Comparison of ENCODE assay signal across 40 cellular contexts in genomic region chr4:89279385-89279784, GRCh38. TPM values are rescaled to one million over a fixed set of nuclear protein-coding genes. Genes with fewer than 3 reads are reported as not detected.
"Had no signal": no experiment of that assay in that cellular context is flagged by ENCODE, and none has a peak within 500 bp of the region (broad histone marks: within the 10 kb centered on the region; RNA-seq: fewer than 3 reads in every experiment).

No MANE protein-coding gene starts in this region.

- H3K27me3 Mint-ChIP-seq: activated CD4-positive, alpha-beta memory T cell treated with anti-CD3 and anti-CD28 coated beads, Interleukin-2, amount 10 ng/mL, durations not matched to agents 7 days and 5 days; activated CD4-positive, alpha-beta T cell treated with anti-CD3 and anti-CD28 coated beads, Interleukin-2, amount 10 ng/mL, durations not matched to agents 7 days and 5 days; activated naive CD8-positive, alpha-beta T cell; activated T-cell treated with anti-CD3 and anti-CD28 coated beads, Interleukin-2, amount 50 U/mL, for 24 hours; activated T-helper 17 cell treated with anti-CD3 and anti-CD28 coated beads, Interleukin-2, amount 50 U/mL, for 72 hours; effector memory CD8-positive, alpha-beta T cell; T-helper 17 cell had no signal

- H3K36me3 Mint-ChIP-seq: WTC11 had no signal

- H3K27ac Mint-ChIP-seq: activated CD4-positive, alpha-beta memory T cell treated with anti-CD3 and anti-CD28 coated beads, Interleukin-2, amount 10 ng/mL, durations not matched to agents 7 days and 5 days; activated CD4-positive, alpha-beta T cell treated with anti-CD3 and anti-CD28 coated beads, Interleukin-2, amount 10 ng/mL, durations not matched to agents 7 days and 5 days; activated naive CD8-positive, alpha-beta T cell; activated T-cell treated with anti-CD3 and anti-CD28 coated beads, Interleukin-2, amount 50 U/mL, for 72 hours; activated T-helper 17 cell treated with anti-CD3 and anti-CD28 coated beads, Interleukin-2, amount 50 U/mL, for 72 hours; effector memory CD8-positive, alpha-beta T cell; T-helper 17 cell; T-helper 2 cell treated with Interferon-gamma antibody and Interleukin-4, amounts not matched to agents 5 μg/mL and 100 μg/mL, for 36 hours; WTC11 had no signal

- ATAC-seq: activated T-cell treated with anti-CD3 and anti-CD28 coated beads, Interleukin-2, amount 50 U/mL, for 72 hours; activated T-helper 17 cell treated with anti-CD3 and anti-CD28 coated beads, Interleukin-2, amount 50 U/mL, for 72 hours; effector memory CD8-positive, alpha-beta T cell; foreskin keratinocyte; gastrocnemius medialis; heart right ventricle; T-helper 17 cell; WTC11 had no signal

- H3K4me1 ChIP-seq: foreskin keratinocyte, gastrocnemius medialis had no signal

- H3K4me2 ChIP-seq: hepatocyte had no signal

- H3K9me3 Mint-ChIP-seq: activated CD4-positive, alpha-beta memory T cell treated with anti-CD3 and anti-CD28 coated beads, Interleukin-2, amount 10 ng/mL, durations not matched to agents 7 days and 5 days; activated T-cell treated with anti-CD3 and anti-CD28 coated beads, Interleukin-2, amount 50 U/mL, for 72 hours; activated T-helper 17 cell treated with anti-CD3 and anti-CD28 coated beads, Interleukin-2, amount 50 U/mL, for 72 hours; T-helper 2 cell treated with Interferon-gamma antibody and Interleukin-4, amounts not matched to agents 5 μg/mL and 100 μg/mL, for 36 hours had no signal

- FAIRE-seq: astrocyte, bronchial epithelial cell, colon, TTC549 had no signal

- H3K27me3 ChIP-seq: brain microvascular endothelial cell, esophagus muscularis mucosa, foreskin keratinocyte, gastrocnemius medialis, heart right ventricle, hepatocyte had no signal

- H3K4me3 ChIP-seq: esophagus muscularis mucosa, gastrocnemius medialis, heart right ventricle, hepatocyte had no signal

- H3K36me3 ChIP-seq: brain microvascular endothelial cell, esophagus muscularis mucosa, gastrocnemius medialis, heart right ventricle had no signal

- DNase-seq: activated CD4-positive, alpha-beta memory T cell treated with anti-CD3 and anti-CD28 coated beads, Interleukin-2, amount 10 ng/mL, durations not matched to agents 7 days and 5 days; activated CD4-positive, alpha-beta T cell treated with anti-CD3 and anti-CD28 coated beads for 1 hour; activated CD4-positive, alpha-beta T cell treated with anti-CD3 and anti-CD28 coated beads for 4 hours; activated CD4-positive, alpha-beta T cell treated with anti-CD3 and anti-CD28 coated beads, Interleukin-2, amount 10 ng/mL, durations not matched to agents 7 days and 5 days; activated CD4-positive, alpha-beta T cell treated with anti-CD3 and anti-CD28 coated beads, Interleukin-2, amount 50 U/mL, for 4 hours; activated CD8-positive, alpha-beta memory T cell treated with anti-CD3 and anti-CD28 coated beads, Interleukin-2, amount 50 U/mL, for 48 hours; activated effector memory CD4-positive, alpha-beta T cell treated with Interleukin-2 at 50 U/mL for 16 hours; activated gamma-delta T cell treated with Interleukin-2 at 50 U/mL for 16 hours; activated naive CD4-positive, alpha-beta T cell treated with anti-CD3 and anti-CD28 coated beads, Interleukin-2, amount 50 U/mL, for 16 hours; activated naive CD4-positive, alpha-beta T cell treated with Interleukin-2 at 50 U/mL for 16 hours; activated T-cell treated with anti-CD3 and anti-CD28 coated beads for 4 hours; activated T-cell treated with anti-CD3 and anti-CD28 coated beads, Interleukin-2, amount 50 U/mL, for 24 hours; activated T-cell treated with anti-CD3 and anti-CD28 coated beads, Interleukin-2, amount 50 U/mL, for 72 hours; amniotic stem cell; anterior cingulate cortex; brain microvascular endothelial cell; caudate nucleus; cortex of kidney; dermis blood vessel endothelial cell; effector CD4-positive, alpha-beta T cell; effector memory CD8-positive, alpha-beta T cell; erythroblast; foreskin keratinocyte; gastrocnemius medialis; glutamatergic neuron; heart right ventricle; T-helper 1 cell; T-helper 17 cell; T1000 had no signal

- H3K27ac ChIP-seq: brain microvascular endothelial cell, esophagus muscularis mucosa, foreskin keratinocyte, gastrocnemius medialis, heart right ventricle, hepatocyte, VCaP had no signal

- H3K9me3 ChIP-seq: esophagus muscularis mucosa, gastrocnemius medialis had no signal

- H3K4me3 Mint-ChIP-seq: activated CD4-positive, alpha-beta memory T cell treated with anti-CD3 and anti-CD28 coated beads, Interleukin-2, amount 10 ng/mL, durations not matched to agents 7 days and 5 days; activated CD4-positive, alpha-beta T cell treated with anti-CD3 and anti-CD28 coated beads, Interleukin-2, amount 10 ng/mL, durations not matched to agents 7 days and 5 days; activated naive CD8-positive, alpha-beta T cell; activated T-cell treated with anti-CD3 and anti-CD28 coated beads, Interleukin-2, amount 50 U/mL, for 24 hours; activated T-cell treated with anti-CD3 and anti-CD28 coated beads, Interleukin-2, amount 50 U/mL, for 72 hours; activated T-helper 17 cell treated with anti-CD3 and anti-CD28 coated beads, Interleukin-2, amount 50 U/mL, for 72 hours; effector memory CD8-positive, alpha-beta T cell; T-helper 17 cell; T-helper 2 cell treated with Interferon-gamma antibody and Interleukin-4, amounts not matched to agents 5 μg/mL and 100 μg/mL, for 36 hours; WTC11 had no signal

RNA-seq across cellular contexts. Expression of gene GPRIN3, which starts 28.2 kb away (rescaled TPM):
- total RNA-seq: bronchial epithelial cell, foreskin keratinocyte had no signal
- polyA plus RNA-seq: foreskin keratinocyte had no signal
